ENCODE assay signal across 1 cellular context in genomic region chrX:12978205-12979010, GRCh38.
TF ChIP-seq lines count a peak whose summit lies in the region.

No MANE protein-coding gene starts in this region.

TF ChIP-seq in SK-N-SH treated with all-trans-retinoic acid at 6 μM for 48 hours, 23 proteins besides CTCF, POLR2A, EP300 and RAD21 (continued from another document):
- TF ChIP-seq TSHZ2 (CRISPR knock-in tag; IDR thresholded peaks at IDR 0.05): no peak
TF ChIP-seq in SK-N-SH treated with all-trans-retinoic acid at 6 μM for 48 hours: peak in this region for 12.
